ENCODE assay signal across 33 cellular contexts in genomic region chr11:46969379-46969778, GRCh38. TPM values are rescaled to one million over a fixed set of nuclear protein-coding genes. Genes with fewer than 3 reads are reported as not detected.
"Had no signal": no experiment of that assay in that cellular context is flagged by ENCODE, and none has a peak within 500 bp of the region (broad histone marks: within the 10 kb centered on the region; RNA-seq: fewer than 3 reads in every experiment).

No MANE protein-coding gene starts in this region.

- H3K4me3 ChIP-seq: gastroesophageal sphincter, heart right ventricle, lower lobe of right lung, pancreas, right lobe of liver, smooth muscle cell, thoracic aorta, tibial nerve, upper lobe of left lung had no signal

- H3K36me3 Mint-ChIP-seq: naive B cell had no signal

- H3K4me1 ChIP-seq: gastroesophageal sphincter, lower lobe of right lung, right lobe of liver, upper lobe of left lung had no signal

- H3K9me3 Mint-ChIP-seq: naive B cell; natural killer cell treated with Interleukin-12 subunit alpha and Interleukin-12 subunit beta and Interleukin-15 and Interleukin-18, amount 100 ng/mL, for 72 hours; stimulated activated naive CD8-positive, alpha-beta T cell treated with anti-CD3 and anti-CD28 coated beads, Interleukin-15, amount 100 ng/mL, for 72 hours had no signal

- DNase-seq: cerebellar nuclear complex; effector CD8-positive, alpha-beta T cell; endodermal cell; foreskin fibroblast; glutamatergic neuron; heart right ventricle; islet precursor cell; kidney glomerular epithelial cell; left ventricle myocardium superior; lower lobe of right lung; naive B cell; pancreas; right lobe of liver; stimulated activated CD4-positive, alpha-beta T cell treated with anti-CD3 and anti-CD28 coated beads, Interleukin-12 subunit alpha, Interleukin-12 subunit beta, amount 100 ng/mL, for 4 hours; stimulated activated CD4-positive, alpha-beta T cell treated with anti-CD3 and anti-CD28 coated beads, Interleukin-1b, Interleukin-23, amount 100 ng/mL, for 48 hours; stimulated activated CD4-positive, alpha-beta T cell treated with anti-CD3 and anti-CD28 coated beads, Interleukin-4, amount 100 ng/mL, for 1 hour; stimulated activated CD8-positive, alpha-beta memory T cell treated with anti-CD3 and anti-CD28 coated beads, Interleukin-4, amount 100 ng/mL, for 48 hours; stimulated activated naive CD4-positive, alpha-beta T cell; stimulated activated naive CD8-positive, alpha-beta T cell treated with anti-CD3 and anti-CD28 coated beads, Interleukin-15, amount 100 ng/mL, for 72 hours; upper lobe of left lung had no signal

- H3K4me1 Mint-ChIP-seq: naive B cell; neural crest cell; stimulated activated naive CD8-positive, alpha-beta T cell treated with anti-CD3 and anti-CD28 coated beads, Interleukin-15, amount 100 ng/mL, for 72 hours had no signal

- H3K27me3 ChIP-seq: gastroesophageal sphincter, heart right ventricle, neutrophil, pancreas, right lobe of liver, tibial nerve, upper lobe of left lung had no signal

- H3K27ac Mint-ChIP-seq: endodermal cell; naive B cell; natural killer cell treated with Interleukin-12 subunit alpha and Interleukin-12 subunit beta and Interleukin-15 and Interleukin-18, amount 100 ng/mL, for 72 hours; progenitor cell of endocrine pancreas; stimulated activated naive CD8-positive, alpha-beta T cell treated with anti-CD3 and anti-CD28 coated beads, Interleukin-15, amount 100 ng/mL, for 72 hours had no signal

- FAIRE-seq: colon, urothelium cell line had no signal

- H3K9me3 ChIP-seq: gastroesophageal sphincter, heart right ventricle, lower lobe of right lung, neutrophil, pancreas, right lobe of liver, thoracic aorta, tibial nerve, upper lobe of left lung had no signal

- H3K36me3 ChIP-seq: gastroesophageal sphincter, heart right ventricle, lower lobe of right lung, neutrophil, pancreas, right lobe of liver, thoracic aorta, tibial nerve, upper lobe of left lung had no signal

- H3K27me3 Mint-ChIP-seq: naive B cell; natural killer cell treated with Interleukin-12 subunit alpha and Interleukin-12 subunit beta and Interleukin-15 and Interleukin-18, amount 100 ng/mL, for 72 hours; progenitor cell of endocrine pancreas; stimulated activated naive CD8-positive, alpha-beta T cell treated with anti-CD3 and anti-CD28 coated beads, Interleukin-15, amount 100 ng/mL, for 72 hours had no signal

- H3K4me3 Mint-ChIP-seq: endodermal cell; naive B cell; natural killer cell treated with Interleukin-12 subunit alpha and Interleukin-12 subunit beta and Interleukin-15 and Interleukin-18, amount 100 ng/mL, for 72 hours; neural crest cell; stimulated activated naive CD8-positive, alpha-beta T cell treated with anti-CD3 and anti-CD28 coated beads, Interleukin-15, amount 100 ng/mL, for 72 hours had no signal

- ATAC-seq: esophagus mucosa; gastroesophageal sphincter; heart right ventricle; left ventricle myocardium superior; lower lobe of right lung; natural killer cell treated with Interleukin-12 subunit alpha and Interleukin-12 subunit beta and Interleukin-15 and Interleukin-18, amount 100 ng/mL, for 72 hours; pancreas; right lobe of liver; stimulated activated naive CD8-positive, alpha-beta T cell treated with anti-CD3 and anti-CD28 coated beads, Interleukin-15, amount 100 ng/mL, for 72 hours had no signal

- H3K27ac ChIP-seq: epithelial cell of prostate, gastroesophageal sphincter, heart right ventricle, lower lobe of right lung, neutrophil, pancreas, right lobe of liver, thoracic aorta, tibial nerve, upper lobe of left lung had no signal

- H3K4me2 ChIP-seq: smooth muscle cell had no signal

RNA-seq across cellular contexts. Expression of gene LRP4, which starts 51.0 kb away (rescaled TPM):
- total RNA-seq: mononuclear cell had no signal
